22 cellular contexts compared by ENCODE assay signal in genomic region chr1:222060247-222060851, GRCh38.
DNase-seq lines count a peak whose midpoint lies in the region; ATAC-seq and TF ChIP-seq lines count a peak whose summit lies in the region.
"Had no signal": no experiment of that assay in that cellular context is flagged by ENCODE, and none has a peak within 500 bp of the region (broad histone marks: within the 10 kb centered on the region; RNA-seq: fewer than 3 reads in every experiment).

No MANE protein-coding gene starts in this region.

- TF ChIP-seq CTCF in esophagus muscularis mucosa (IDR thresholded peaks at IDR 0.05) (no peak), progenitor cell of endocrine pancreas (IDR thresholded peaks at IDR 0.05; ENCODE audit: unreplicated experiment) (no peak)

- no peak for TF ChIP-seq POLR2A in esophagus muscularis mucosa (IDR thresholded peaks at IDR 0.05; ENCODE audit: low read depth)

- H3K9me3 ChIP-seq in esophagus muscularis mucosa, result peaks cover 0 to 10% (median 4%) of the 10 kb centered on the region in 4 donors

- H3K4me1 ChIP-seq in esophagus muscularis mucosa, result no peaks in the 10 kb centered on the region
- H3K4me1 ChIP-seq: BE2C, HAP-1 had no signal

- H3K27ac ChIP-seq in esophagus muscularis mucosa (replicated peaks in 1 of 4), result no peak overlapping the region

- whole genome bisulfite sequencing in esophagus muscularis mucosa, result 82% methylated on average over 3 of the region's 3 CpGs

- no peak overlapping the region for H3K4me3 Mint-ChIP-seq in progenitor cell of endocrine pancreas (ENCODE audit: low read depth)
- H3K4me3 Mint-ChIP-seq: CD14-positive monocyte; CD8-positive, alpha-beta memory T cell; HFFc6; IgD-negative memory B cell had no signal

- DNase-seq in NCI-H146 (lab: John Stamatoyannopoulos, UW) (peak; percentile 5), NCI-H146 treated with DMSO at 0.1 percent for 48 hours (lab: John Stamatoyannopoulos, UW; ENCODE audit: unreplicated experiment) (no peak), NCI-H1417 (lab: John Stamatoyannopoulos, UW) (peak in 2 of 3 experiments; percentile 38 to 72), esophagus muscularis mucosa (ENCODE audit: extremely low spot score) (peak; percentile 68), progenitor cell of endocrine pancreas (ENCODE audit: low spot score, unreplicated experiment) (no peak), D341Med (ENCODE audit: low spot score) (no peak), KG1 (lab: John Stamatoyannopoulos, UW) (no peak)
- DNase-seq: BE2C; CD8-positive, alpha-beta memory T cell; GOT3; HFFc6; NCI-H1092; NCI-H1436 treated with DMSO at 0.1 percent for 48 hours; NCI-H2029; NCI-H2227 treated with DMSO at 0.1 percent for 48 hours; NCI-H82; RPMI8226; SHP77 had no signal

- H3K9me3 Mint-ChIP-seq in progenitor cell of endocrine pancreas (ENCODE audit: low read depth), result peaks cover 13% of the 10 kb centered on the region

- TF ChIP-seq EP300 in esophagus muscularis mucosa (IDR thresholded peaks at IDR 0.05), result no peak

- H3K27ac Mint-ChIP-seq in progenitor cell of endocrine pancreas, result peak overlapping the region; percentile 15
- H3K27ac Mint-ChIP-seq: CD14-positive monocyte, HFFc6, IgD-negative memory B cell had no signal

- no peaks in the 10 kb centered on the region for H3K27me3 Mint-ChIP-seq in progenitor cell of endocrine pancreas
- H3K27me3 Mint-ChIP-seq: IgD-negative memory B cell had no signal

- no peaks in the 10 kb centered on the region for H3K27me3 ChIP-seq in esophagus muscularis mucosa
- H3K27me3 ChIP-seq: BE2C had no signal

- ATAC-seq in HG02973 (IDR thresholded peaks at IDR 0.05; ENCODE audit: unreplicated experiment), result no peak

- no peak overlapping the region for H3K4me3 ChIP-seq in esophagus muscularis mucosa
- H3K4me3 ChIP-seq: HAP-1 had no signal

- peaks cover 20% of the 10 kb centered on the region for H3K4me1 Mint-ChIP-seq in progenitor cell of endocrine pancreas (ENCODE audit: low read depth)
- H3K4me1 Mint-ChIP-seq: CD14-positive monocyte; CD8-positive, alpha-beta memory T cell; IgD-negative memory B cell had no signal

- intact Hi-C loops in esophagus muscularis mucosa (cut with DNase I), result no loop called here

- no peaks in the 10 kb centered on the region for H3K36me3 Mint-ChIP-seq in progenitor cell of endocrine pancreas (ENCODE audit: insufficient read depth)
- H3K36me3 Mint-ChIP-seq: CD14-positive monocyte had no signal

- no peaks in the 10 kb centered on the region for H3K36me3 ChIP-seq in esophagus muscularis mucosa
- H3K36me3 ChIP-seq: BE2C, HAP-1 had no signal

Comparison
In these comparisons a context has a peak if more than half of its experiments do, and no peak if none do; other contexts are left out.
1. DNase-seq: peak in NCI-H146 (single experiment), NCI-H1417 (2 of 3) and esophagus muscularis mucosa (single experiment); none in NCI-H146 treated with DMSO at 0.1 percent for 48 hours (single experiment), progenitor cell of endocrine pancreas (single experiment), D341Med (single experiment) and KG1 (single experiment).